ENCODE assay signal across 1 cellular context in the genomic region with DNA sequence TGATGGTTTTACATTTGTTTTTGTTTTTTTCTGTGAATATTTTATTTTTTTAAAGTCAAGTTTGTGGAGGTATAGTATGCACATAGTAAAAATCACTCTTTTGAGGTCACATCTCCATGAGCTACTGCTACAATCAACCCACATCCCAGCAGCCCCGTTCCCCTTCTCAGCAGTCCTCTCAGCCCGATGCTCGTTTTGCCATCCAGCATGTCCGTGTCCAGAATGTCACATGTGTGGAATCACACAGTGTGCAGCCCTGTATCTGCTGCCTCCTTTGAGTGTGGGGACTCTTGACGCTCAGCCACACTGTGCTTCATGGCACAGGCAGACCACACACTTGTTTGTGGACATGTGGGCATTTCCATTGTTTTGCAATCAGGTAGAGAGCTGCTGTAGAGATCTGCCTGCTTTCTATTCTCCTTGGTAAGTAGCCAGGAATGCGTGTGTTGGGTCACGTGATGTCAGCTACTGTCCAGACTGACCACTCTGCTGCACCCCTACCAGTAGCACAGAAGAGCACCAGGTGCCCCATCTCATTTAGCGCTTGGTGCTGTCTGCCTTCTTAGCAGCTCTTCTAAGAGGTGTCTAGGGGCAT.
TF ChIP-seq lines count a peak whose summit lies in the region.

No MANE protein-coding gene starts in this region.

TF ChIP-seq in H1, 55 proteins besides CTCF, POLR2A, EP300 and RAD21:
- TF ChIP-seq ASH2L (IDR thresholded peaks at IDR 0.05; ENCODE audit: low read length) (no peak), TAF1 (IDR thresholded peaks at IDR 0.05; ENCODE audit: low read depth, low read length) (no peak), ZNF274 (IDR thresholded peaks at IDR 0.05; ENCODE audit: borderline replicate concordance, extremely low read depth, low read length) (no peak), EZH2 (IDR thresholded peaks at IDR 0.05; ENCODE audit: low read depth, low read length, severe bottlenecking) (no peak), CEBPB (IDR thresholded peaks at IDR 0.05; ENCODE audit: low read depth, low read length) (no peak), KDM5A (IDR thresholded peaks at IDR 0.05; ENCODE audit: low read length) (no peak), EGR1 (IDR thresholded peaks at IDR 0.05; ENCODE audit: borderline replicate concordance, low read depth, low read length) (no peak), GTF2F1 (IDR thresholded peaks at IDR 0.05; ENCODE audit: borderline replicate concordance, low read depth, low read length) (no peak), TBP (IDR thresholded peaks at IDR 0.05; ENCODE audit: low read depth, low read length) (no peak), RNF2 (IDR thresholded peaks at IDR 0.05; ENCODE audit: borderline replicate concordance, low read depth, low read length, missing control alignments, poor library complexity, severe bottlenecking) (no peak), JUND (IDR thresholded peaks at IDR 0.05; ENCODE audit: low read length) (no peak), NRF1 (IDR thresholded peaks at IDR 0.05; ENCODE audit: low read depth, low read length) (no peak), MAFK (IDR thresholded peaks at IDR 0.05; ENCODE audit: low read depth, low read length) (no peak), SIN3A (conservative IDR thresholded peaks at IDR 0.05 in 1 of 2, IDR thresholded peaks at IDR 0.05 in 1 of 2; ENCODE audit: low read depth in 1 of 2, low read length in 2 of 2) (no peak), TEAD4 (IDR thresholded peaks at IDR 0.05; ENCODE audit: low read depth, low read length) (no peak), GABPA (IDR thresholded peaks at IDR 0.05; ENCODE audit: borderline replicate concordance, insufficient read depth, low read length) (no peak), SAP30 (IDR thresholded peaks at IDR 0.05; ENCODE audit: insufficient read depth, insufficient replicate concordance, low read length) (no peak), CBX8 (IDR thresholded peaks at IDR 0.05; ENCODE audit: borderline replicate concordance, low read depth, low read length) (no peak)
- TF ChIP-seq, protein P1, sequence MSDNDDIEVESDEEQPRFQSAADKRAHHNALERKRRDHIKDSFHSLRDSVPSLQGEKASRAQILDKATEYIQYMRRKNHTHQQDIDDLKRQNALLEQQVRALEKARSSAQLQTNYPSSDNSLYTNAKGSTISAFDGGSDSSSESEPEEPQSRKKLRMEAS (IDR thresholded peaks at IDR 0.05): no peak
